In the genomic region with DNA sequence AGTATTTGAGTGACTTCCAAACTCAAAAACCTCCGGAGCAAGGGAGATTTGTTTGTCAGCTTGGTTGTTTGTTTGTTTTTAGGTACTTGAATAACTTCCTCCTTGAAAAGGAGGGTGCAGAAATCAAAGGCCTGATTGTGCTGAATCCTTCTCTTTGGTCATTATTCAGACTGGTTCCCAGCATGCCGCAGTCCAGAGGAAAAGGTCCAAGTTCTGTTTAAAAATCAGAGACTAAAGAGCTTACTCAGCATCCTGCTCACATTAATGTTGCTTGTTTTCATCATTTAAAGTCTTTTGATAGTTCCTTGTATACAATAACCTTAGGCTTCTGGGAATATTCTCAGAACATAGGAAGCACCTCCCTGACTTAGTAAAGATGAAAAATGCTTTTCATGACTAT, we compare ENCODE assay signal across 17 cellular contexts. TPM values are rescaled to one million over a fixed set of nuclear protein-coding genes. Genes with fewer than 3 reads are reported as not detected.
"Had no signal": no experiment of that assay in that cellular context is flagged by ENCODE, and none has a peak within 500 bp of the region (broad histone marks: within the 10 kb centered on the region; RNA-seq: fewer than 3 reads in every experiment).

No MANE protein-coding gene starts in this region.

- FAIRE-seq: keratinocyte had no signal

- H3K4me3 ChIP-seq: psoas muscle, sigmoid colon, suprapubic skin, upper lobe of left lung had no signal

- H3K27ac ChIP-seq: left ventricle myocardium inferior, neutrophil, psoas muscle, sigmoid colon, suprapubic skin, upper lobe of left lung had no signal

- DNase-seq: activated CD4-positive, alpha-beta T cell treated with anti-CD3 and anti-CD28 coated beads, Interleukin-2, amount 10 ng/mL, durations not matched to agents 24 days and 14 days; activated naive CD4-positive, alpha-beta T cell treated with anti-CD3 and anti-CD28 coated beads for 36 hours; endodermal cell; left ventricle myocardium inferior; mesendoderm; psoas muscle; sigmoid colon; stimulated activated naive CD4-positive, alpha-beta T cell treated with Interleukin-2 at 50 U/mL for 16 hours; T-helper 1 cell; upper lobe of left lung; WERI-Rb-1 had no signal

- ATAC-seq: activated T-helper 17 cell treated with anti-CD3 and anti-CD28 coated beads, Interleukin-2, amount 50 U/mL, for 72 hours; esophagus mucosa; psoas muscle had no signal

RNA-seq across cellular contexts. Expression of a gene that starts 1.0 kb away (rescaled TPM):
- total RNA-seq: activated CD4-positive, alpha-beta T cell treated with anti-CD3 and anti-CD28 coated beads, Interleukin-2, amount 10 ng/mL, durations not matched to agents 24 days and 14 days; activated naive CD4-positive, alpha-beta T cell treated with anti-CD3 and anti-CD28 coated beads for 36 hours; activated T-helper 17 cell treated with anti-CD3 and anti-CD28 coated beads, Interleukin-2, amount 50 U/mL, for 72 hours; cardiac septum; esophagus mucosa; left ventricle myocardium inferior; psoas muscle; suprapubic skin had no signal
